Comparison of ENCODE assay signal across 11 cellular contexts in the genomic region with DNA sequence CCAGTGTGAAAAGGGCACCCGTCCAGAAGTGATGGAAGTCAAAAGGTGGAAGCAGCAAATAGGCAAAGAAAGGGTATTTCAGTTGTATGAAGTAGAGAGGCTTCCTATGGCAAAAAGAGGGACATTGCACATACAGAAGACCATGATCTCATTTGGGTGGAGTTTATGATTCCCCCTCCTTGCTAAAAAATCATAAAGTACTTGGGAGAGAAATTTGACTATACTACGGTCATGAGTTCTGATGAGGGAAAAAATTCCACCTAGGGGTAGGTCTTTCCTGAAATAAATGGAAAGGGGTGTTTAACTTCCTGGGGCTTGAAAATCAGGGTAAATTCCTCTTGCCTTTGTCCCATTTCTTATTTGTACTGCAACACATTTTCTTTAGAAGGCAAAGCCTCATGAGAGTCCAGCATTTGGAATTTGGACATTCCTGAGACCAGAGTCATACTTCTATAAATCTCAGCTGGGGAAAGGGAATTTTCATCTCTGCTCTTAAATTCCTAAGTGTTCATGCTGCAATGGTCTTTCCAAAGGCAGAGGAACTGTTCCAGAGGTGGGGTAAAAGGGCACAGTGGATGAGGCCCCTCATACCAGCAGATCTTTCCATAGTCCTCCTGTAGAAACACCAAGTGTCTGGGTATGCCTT. TPM values are rescaled to one million over a fixed set of nuclear protein-coding genes. Genes with fewer than 3 reads are reported as not detected.
DNase-seq lines count a peak whose midpoint lies in the region; ATAC-seq and TF ChIP-seq lines count a peak whose summit lies in the region.
"Had no signal": no experiment of that assay in that cellular context is flagged by ENCODE, and none has a peak within 500 bp of the region (broad histone marks: within the 10 kb centered on the region; RNA-seq: fewer than 3 reads in every experiment).

No MANE protein-coding gene starts in this region.

- CTCF ChIA-PET in PC-9 (lab: Charles Lee): interaction anchor here (1.3 kb wide), 1 partner anchor 56 kb away, joined by 3 read pairs; no protein-coding TSS in a partner anchor

- no peak overlapping the region for H3K9ac ChIP-seq in muscle layer of colon (ENCODE audit: low read length)
- H3K9ac ChIP-seq: BLaER1 had no signal

- no TSS peak for BruUV-seq in PC-9 (replicated peaks; lab: Mats Ljungman, UMichigan)

- peak overlapping the region; percentile 96 for H3K4me2 ChIP-seq in PC-9

- no peak for TF ChIP-seq CTCF in PC-9 (conservative IDR thresholded peaks at IDR 0.05)

- WGBS in esophagus, 2 donors: 67 to 69% methylated on average over 2 of the region's 2 CpGs

- no peak overlapping the region for H2AFZ ChIP-seq in PC-9

- peaks cover 94% of the 10 kb centered on the region for H3K4me1 ChIP-seq in PC-9 (replicated peaks; ENCODE audit: insufficient read depth)
- peaks cover 0 to 3% of the 10 kb centered on the region in 2 donors for H3K4me1 ChIP-seq in esophagus (ENCODE audit: control insufficient read depth in 2 of 2, insufficient read depth in 2 of 2, low read length in 1 of 2)
- H3K4me1 ChIP-seq in muscle layer of colon (ENCODE audit: insufficient read depth, low read length): peaks cover 57% of the 10 kb centered on the region

- peak; percentile 92 for DNase-seq in A172 (ENCODE audit: low spot score)
- DNase-seq in PC-9: peak; percentile 33 to 96
- no peak for DNase-seq in germinal center (ENCODE audit: low spot score)
- DNase-seq in activated T-cell treated with anti-CD3 and anti-CD28 coated beads, Interleukin-2, amount 50 U/mL, for 72 hours: no peak
- DNase-seq: NCI-H2107 had no signal

- H3K27me3 ChIP-seq in PC-9 (ENCODE audit: insufficient read depth, low read depth): no peaks in the 10 kb centered on the region
- H3K27me3 ChIP-seq in esophagus (ENCODE audit: control insufficient read depth in 1 of 2, insufficient read depth in 2 of 2, low read length in 2 of 2): no peaks in the 10 kb centered on the region
- H3K27me3 ChIP-seq in muscle layer of colon (ENCODE audit: control insufficient read depth in 1 of 2, insufficient read depth in 2 of 2, low read length in 2 of 2): no peaks in the 10 kb centered on the region
- H3K27me3 ChIP-seq: BLaER1 had no signal

- H3K9me3 ChIP-seq in PC-9 (ENCODE audit: insufficient read depth, low read depth) (no peaks in the 10 kb centered on the region), esophagus (ENCODE audit: control insufficient read depth in 2 of 2, insufficient read depth in 1 of 2, low read depth in 1 of 2, low read length in 1 of 2) (no peaks in the 10 kb centered on the region), muscle layer of colon (ENCODE audit: low read length) (no peaks in the 10 kb centered on the region)
- H3K9me3 ChIP-seq: BLaER1 had no signal

- H4K20me1 ChIP-seq in PC-9 (ENCODE audit: insufficient read depth): no peaks in the 10 kb centered on the region

- H3K27ac Mint-ChIP-seq in activated T-cell treated with anti-CD3 and anti-CD28 coated beads, Interleukin-2, amount 50 U/mL, for 72 hours: no peak overlapping the region
- H3K27ac Mint-ChIP-seq: WTC11 had no signal

- intact Hi-C loops in PC-9 (cut with micrococcal nuclease; ENCODE audit: unreplicated experiment): loop anchor here (5.0 kb wide), 1 partner anchor 251 kb away; the partner anchor contains the start of gene LDAF1

- H3K79me2 ChIP-seq in PC-9 (ENCODE audit: low read depth): peaks cover 61% of the 10 kb centered on the region

- H3K4me3 ChIP-seq in PC-9: peak overlapping the region; percentile 14; the same call in 1 of the 2 replicates
- no peak overlapping the region for H3K4me3 ChIP-seq in esophagus (ENCODE audit: low read depth in 1 of 2, low read length in 2 of 2)
- no peak overlapping the region for H3K4me3 ChIP-seq in muscle layer of colon (ENCODE audit: low read depth in 1 of 2, low read length in 2 of 2)
- H3K4me3 ChIP-seq: BLaER1 had no signal

- no peaks in the 10 kb centered on the region for H3K9me2 ChIP-seq in PC-9 (ENCODE audit: insufficient read depth)

- no peaks in the 10 kb centered on the region for H3K27me3 Mint-ChIP-seq in activated T-cell treated with anti-CD3 and anti-CD28 coated beads, Interleukin-2, amount 50 U/mL, for 72 hours (ENCODE audit: low read depth)

- ATAC-seq in GM18502 (IDR thresholded peaks at IDR 0.05; ENCODE audit: poor library complexity, unreplicated experiment) (no peak), HG03135 (IDR thresholded peaks at IDR 0.05; ENCODE audit: unreplicated experiment) (no peak)
- no peak for ATAC-seq in activated T-cell treated with anti-CD3 and anti-CD28 coated beads, Interleukin-2, amount 50 U/mL, for 72 hours (replicated peaks in 1 of 2)
- ATAC-seq: WTC11 had no signal

- POLR2A ChIA-PET in PC-9 (lab: Charles Lee; ENCODE audit: unreplicated experiment): interaction anchor here (0.7 kb wide), 1 partner anchor 12 kb away, joined by 3 read pairs; no protein-coding TSS in a partner anchor

- peaks cover 2 to 14% of the 10 kb centered on the region in 2 donors for H3K36me3 Mint-ChIP-seq in activated T-cell treated with anti-CD3 and anti-CD28 coated beads, Interleukin-2, amount 50 U/mL, for 72 hours (ENCODE audit: insufficient read depth in 2 of 2)
- H3K36me3 Mint-ChIP-seq: WTC11 had no signal

- H3K27ac ChIP-seq in PC-9: peak overlapping the region; percentile 99
- H3K27ac ChIP-seq in esophagus (ENCODE audit: low read depth in 2 of 2, low read length in 1 of 2): peak overlapping the region; percentile 40 to 67
- peak overlapping the region; percentile 73 for H3K27ac ChIP-seq in muscle layer of colon (ENCODE audit: low read depth, low read length)
- H3K27ac ChIP-seq: BLaER1 had no signal

- peaks cover 75% of the 10 kb centered on the region for H3K4me1 Mint-ChIP-seq in activated T-cell treated with anti-CD3 and anti-CD28 coated beads, Interleukin-2, amount 50 U/mL, for 72 hours (ENCODE audit: low read depth)

- H3K36me3 ChIP-seq in PC-9 (ENCODE audit: low read depth) (peaks cover 10% of the 10 kb centered on the region; the same call in 1 of the 2 replicates), esophagus (ENCODE audit: control insufficient read depth in 2 of 2, insufficient read depth in 2 of 2, low read length in 1 of 2) (no peaks in the 10 kb centered on the region), muscle layer of colon (ENCODE audit: insufficient read depth, low read length) (peaks cover 7% of the 10 kb centered on the region)
- H3K36me3 ChIP-seq: BLaER1 had no signal

- peaks cover 72% of the 10 kb centered on the region for H3F3A ChIP-seq in PC-9 (ENCODE audit: insufficient read depth, low read depth)

- no peak overlapping the region for H3K4me3 Mint-ChIP-seq in activated T-cell treated with anti-CD3 and anti-CD28 coated beads, Interleukin-2, amount 50 U/mL, for 72 hours
- H3K4me3 Mint-ChIP-seq: WTC11 had no signal

- no peaks in the 10 kb centered on the region for H3K9me3 Mint-ChIP-seq in activated T-cell treated with anti-CD3 and anti-CD28 coated beads, Interleukin-2, amount 50 U/mL, for 72 hours
- H3K9me3 Mint-ChIP-seq: WTC11 had no signal

RNA-seq across cellular contexts. Expression of gene LYRM1, which starts 5.8 kb away (rescaled TPM):
- total RNA-seq in A172 (2014; rRNA removed; shearing (Covaris generic)): 58.3 and 77.2 TPM in 2 replicates
- 32.2 and 51.7 TPM in 2 replicates for total RNA-seq in PC-9 (2021)
- 10 to 100 TPM; 15.8 to 15.9 TPM for polyA plus RNA-seq in esophagus
- total RNA-seq in activated T-cell treated with anti-CD3 and anti-CD28 coated beads, Interleukin-2, amount 50 U/mL, for 72 hours: 10 to 100 TPM; 31.8 to 44.0 TPM

RNA-seq across cellular contexts. Expression of gene DCUN1D3, which starts 6.2 kb away (rescaled TPM):
- total RNA-seq in A172 (2014; rRNA removed; shearing (Covaris generic)): 26.1 and 28.8 TPM in 2 replicates
- 11.8 and 14.6 TPM in 2 replicates for total RNA-seq in PC-9 (2021)
- polyA plus RNA-seq in esophagus: 1 to 10 TPM; 3.2 to 6.5 TPM
- total RNA-seq in activated T-cell treated with anti-CD3 and anti-CD28 coated beads, Interleukin-2, amount 50 U/mL, for 72 hours: 1 to 10 TPM; 5.7 to 9.9 TPM

Comparison
In these comparisons a context has a peak if more than half of its experiments do, and no peak if none do; other contexts are left out.
1. DNase-seq: peak in A172 (single experiment) and PC-9 (2 of 2); none in germinal center (single experiment) and activated T-cell treated with anti-CD3 and anti-CD28 coated beads, Interleukin-2, amount 50 U/mL, for 72 hours (0 of 2).
2. Peak in every context shown above with its lines, with median percentiles within 50 percentile points of each other: H3K27ac ChIP-seq.